22 cellular contexts compared by ENCODE assay signal in genomic region chr7:102983602-102984001, GRCh38.
DNase-seq lines count a peak whose midpoint lies in the region; ATAC-seq, FAIRE-seq and TF ChIP-seq lines count a peak whose summit lies in the region.
"Had no signal": no experiment of that assay in that cellular context is flagged by ENCODE, and none has a peak within 500 bp of the region (broad histone marks: within the 10 kb centered on the region; RNA-seq: fewer than 3 reads in every experiment).

No MANE protein-coding gene starts in this region.

- H3K9me3 Mint-ChIP-seq in astrocyte (ENCODE audit: unreplicated experiment), result peaks cover 5% of the 10 kb centered on the region

- H3K4me2 ChIP-seq in astrocyte (ENCODE audit: low read length), result no peak overlapping the region

- FAIRE-seq in astrocyte (lab: Jason Lieb, UNC), result no peak
- FAIRE-seq: GM18507, HepG2 had no signal

- no peak overlapping the region for H3K27ac ChIP-seq in astrocyte (ENCODE audit: low read depth, low read length)
- H3K27ac ChIP-seq in right cardiac atrium (ENCODE audit: low read length), result no peak overlapping the region
- H3K27ac ChIP-seq: SJCRH30 had no signal

- no peaks in the 10 kb centered on the region for H3K79me2 ChIP-seq in astrocyte (ENCODE audit: insufficient read depth, low read length)

- H3K36me3 ChIP-seq in astrocyte (ENCODE audit: insufficient read depth, low read length), result no peaks in the 10 kb centered on the region
- H3K36me3 ChIP-seq: MG63, SJCRH30 had no signal

- no peaks in the 10 kb centered on the region for H3K27me3 Mint-ChIP-seq in astrocyte (ENCODE audit: low read depth, unreplicated experiment)

- H3K36me3 Mint-ChIP-seq in astrocyte (ENCODE audit: low read depth, unreplicated experiment), result no peaks in the 10 kb centered on the region

- intact Hi-C loops in Right ventricle myocardium inferior (cut with DNase I), result no loop called here
- intact Hi-C loops in Right ventricle myocardium superior (cut with DNase I), result no loop called here
- intact Hi-C loops in right cardiac atrium (cut with DNase I), result no loop called here

- no peaks in the 10 kb centered on the region for H4K20me1 ChIP-seq in astrocyte (ENCODE audit: insufficient read depth, low read length)

- DNase-seq in Right ventricle myocardium inferior (ENCODE audit: missing footprints) (no peak), Right ventricle myocardium superior (no peak), OCI-M1 (lab: John Stamatoyannopoulos, UW) (peak; percentile 60), astrocyte (ENCODE audit: low read depth) (peak; percentile 59), right cardiac atrium (no peak), HuH-7 (ENCODE audit: low spot score) (no peak)
- no peak for DNase-seq in effector CD4-positive, alpha-beta T cell
- DNase-seq: 8988T, ACHN, DMS153, DND-41, KBM-7, MG63, NCI-H1694, NCI-H2029 treated with DMSO at 0.1 percent for 48 hours, NCI-H526 treated with DMSO at 0.1 percent for 48 hours, SJCRH30 had no signal

- no peak overlapping the region for H2AFZ ChIP-seq in astrocyte (ENCODE audit: low read depth, low read length)

- H3K4me1 Mint-ChIP-seq in astrocyte (ENCODE audit: low read depth, unreplicated experiment), result peaks cover 10% of the 10 kb centered on the region

- TF ChIP-seq CTCF in astrocyte (IDR thresholded peaks at IDR 0.05; ENCODE audit: insufficient read depth, low read depth, low read length), result no peak

- 41% methylated on average over 7 of the region's 7 CpGs for WGBS in right cardiac atrium

- ATAC-seq in Right ventricle myocardium inferior, result peak; percentile 42
- ATAC-seq in Right ventricle myocardium superior (ENCODE audit: poor library complexity), result no peak
- peak; percentile 20 to 53 for ATAC-seq in right cardiac atrium
- no peak for ATAC-seq in HG02938 (IDR thresholded peaks at IDR 0.05; ENCODE audit: unreplicated experiment)
- ATAC-seq: HCT116, HepG2, Panc1 had no signal

- peaks cover 5% of the 10 kb centered on the region for H3K4me1 ChIP-seq in astrocyte (ENCODE audit: insufficient read depth, low read length)
- peaks cover 1% of the 10 kb centered on the region for H3K4me1 ChIP-seq in right cardiac atrium (ENCODE audit: control insufficient read depth, insufficient read depth, low read length)
- H3K4me1 ChIP-seq: SJCRH30 had no signal

- H3K9ac ChIP-seq in astrocyte (ENCODE audit: low read length), result no peak overlapping the region

- H3K4me3 Mint-ChIP-seq in astrocyte (ENCODE audit: unreplicated experiment), result no peak overlapping the region

- H3K27me3 ChIP-seq in astrocyte (ENCODE audit: insufficient read depth, low read length) (no peaks in the 10 kb centered on the region), right cardiac atrium (ENCODE audit: control insufficient read depth, insufficient read depth) (no peaks in the 10 kb centered on the region)
- H3K27me3 ChIP-seq: MG63, SJCRH30 had no signal

- H3K4me3 ChIP-seq in astrocyte (ENCODE audit: insufficient read depth, low read depth, low read length) (no peak overlapping the region), right cardiac atrium (ENCODE audit: low read length) (no peak overlapping the region)
- H3K4me3 ChIP-seq: MG63, SJCRH30 had no signal

- no peak overlapping the region for H3K27ac Mint-ChIP-seq in astrocyte (ENCODE audit: unreplicated experiment)

- H3K9me3 ChIP-seq in astrocyte (ENCODE audit: insufficient read depth, low read depth, low read length) (no peaks in the 10 kb centered on the region), right cardiac atrium (ENCODE audit: control insufficient read depth, low read length) (no peaks in the 10 kb centered on the region)
- H3K9me3 ChIP-seq: SJCRH30 had no signal

Comparison
In these comparisons a context has a peak if more than half of its experiments do, and no peak if none do; other contexts are left out.
1. ATAC-seq: peak in Right ventricle myocardium inferior (single experiment) and right cardiac atrium (2 of 2); none in Right ventricle myocardium superior (single experiment) and HG02938 (single experiment).
2. DNase-seq: peak in OCI-M1 (single experiment) and astrocyte (single experiment); none in Right ventricle myocardium inferior (single experiment), Right ventricle myocardium superior (single experiment), right cardiac atrium (0 of 3), effector CD4-positive, alpha-beta T cell (single experiment) and HuH-7 (single experiment).